In the genomic region with DNA sequence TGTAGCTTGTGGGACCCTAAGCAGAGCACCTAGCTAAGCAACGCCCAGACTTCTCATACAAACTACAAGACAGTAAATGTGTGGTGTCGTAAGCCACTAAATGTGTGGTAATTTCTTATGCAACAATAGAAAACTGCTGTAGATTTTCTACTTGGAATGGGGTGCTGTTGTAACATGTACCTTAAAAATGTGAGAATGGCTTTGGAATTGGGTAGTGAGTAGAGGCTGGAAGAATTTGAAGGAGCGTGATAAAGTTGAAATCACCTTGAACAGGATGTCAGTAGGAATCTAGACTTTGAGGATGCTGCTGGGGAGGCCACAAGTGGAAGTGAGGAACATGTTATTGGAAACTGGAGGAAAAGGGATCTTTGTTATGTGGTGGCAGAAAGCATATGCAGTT, we compare ENCODE assay signal across 28 cellular contexts. TPM values are rescaled to one million over a fixed set of nuclear protein-coding genes. Genes with fewer than 3 reads are reported as not detected.
DNase-seq lines count a peak whose midpoint lies in the region; ATAC-seq, FAIRE-seq and TF ChIP-seq lines count a peak whose summit lies in the region.
"Had no signal": no experiment of that assay in that cellular context is flagged by ENCODE, and none has a peak within 500 bp of the region (broad histone marks: within the 10 kb centered on the region; RNA-seq: fewer than 3 reads in every experiment).

No MANE protein-coding gene starts in this region.

- no peak for ATAC-seq in HG03097 (IDR thresholded peaks at IDR 0.05; ENCODE audit: low FRiP score, unreplicated experiment)
- ATAC-seq: HCT116, HepG2 had no signal

- CTCF ChIA-PET in RWPE1 (lab: Yijun Ruan, JAX): no interaction called here

- H3K27me3 ChIP-seq in bronchial epithelial cell (ENCODE audit: control insufficient read depth, insufficient read depth, low read length): no peaks in the 10 kb centered on the region
- H3K27me3 ChIP-seq: BE2C had no signal

- H3K4me3 ChIP-seq in bronchial epithelial cell (ENCODE audit: low read depth, low read length): no peak overlapping the region
- H3K4me3 ChIP-seq: PC-9, SK-N-MC had no signal

- no peaks in the 10 kb centered on the region for H3K9me3 Mint-ChIP-seq in T-helper 2 cell treated with Interferon-gamma antibody and Interleukin-4, amounts not matched to agents 5 μg/mL and 100 μg/mL, for 36 hours

- no peak for FAIRE-seq in bronchial epithelial cell (lab: Jason Lieb, UNC)
- FAIRE-seq: D721Med, GM18507, HepG2 had no signal

- H3K4me3 Mint-ChIP-seq in T-helper 2 cell treated with Interferon-gamma antibody and Interleukin-4, amounts not matched to agents 5 μg/mL and 100 μg/mL, for 36 hours: no peak overlapping the region

- H3K36me3 Mint-ChIP-seq in T-helper 2 cell treated with Interferon-gamma antibody and Interleukin-4, amounts not matched to agents 5 μg/mL and 100 μg/mL, for 36 hours (ENCODE audit: low read depth): no peaks in the 10 kb centered on the region
- H3K36me3 Mint-ChIP-seq: CD4-positive, CD25-positive, alpha-beta regulatory T cell had no signal

- H3K27ac Mint-ChIP-seq in T-helper 2 cell treated with Interferon-gamma antibody and Interleukin-4, amounts not matched to agents 5 μg/mL and 100 μg/mL, for 36 hours: no peak overlapping the region
- H3K27ac Mint-ChIP-seq: CD4-positive, CD25-positive, alpha-beta regulatory T cell had no signal

- no peaks in the 10 kb centered on the region for H3K27me3 Mint-ChIP-seq in T-helper 2 cell treated with Interferon-gamma antibody and Interleukin-4, amounts not matched to agents 5 μg/mL and 100 μg/mL, for 36 hours (ENCODE audit: low read depth)
- H3K27me3 Mint-ChIP-seq: CD4-positive, CD25-positive, alpha-beta regulatory T cell had no signal

- no peaks in the 10 kb centered on the region for H3K36me3 ChIP-seq in bronchial epithelial cell (ENCODE audit: control insufficient read depth, insufficient read depth, low read length)
- H3K36me3 ChIP-seq: BE2C had no signal

- peak overlapping the region; percentile 65 for H3K27ac ChIP-seq in RWPE1
- H3K27ac ChIP-seq: PC-9, SK-N-MC had no signal

- TF ChIP-seq CTCF in RWPE1 (conservative IDR thresholded peaks at IDR 0.05; ENCODE audit: low read depth) (no peak), bronchial epithelial cell (IDR thresholded peaks at IDR 0.05; ENCODE audit: insufficient read depth, low read length, severe bottlenecking) (no peak)

- peak; percentile 32 to 33 for DNase-seq in NOMO-1 (lab: John Stamatoyannopoulos, UW; ENCODE audit: unreplicated experiment in 2 of 2)
- DNase-seq in NOMO-1 treated with dmso at 0.1 percent for 144 hours (lab: John Stamatoyannopoulos, UW; ENCODE audit: unreplicated experiment): no peak
- DNase-seq in RWPE1 (ENCODE audit: low spot score): peak; percentile 3
- DNase-seq in bronchial epithelial cell (ENCODE audit: low read depth): peak; percentile 75
- no peak for DNase-seq in T-helper 2 cell treated with Interferon-gamma antibody and Interleukin-4, amounts not matched to agents 5 μg/mL and 100 μg/mL, for 36 hours (ENCODE audit: low spot score)
- DNase-seq in NCI-H1930 (lab: John Stamatoyannopoulos, UW): no peak
- no peak for DNase-seq in COR-L47 (lab: John Stamatoyannopoulos, UW)
- DNase-seq: 8988T; ACHN; BE2C; CD4-positive, CD25-positive, alpha-beta regulatory T cell; Kasumi-1; NCI-H1092; NCI-H1417 treated with DMSO at 0.1 percent for 48 hours; NCI-H1694 treated with DMSO at 0.1 percent for 48 hours; NCI-H2081 treated with DMSO at 0.1 percent for 48 hours; NCI-H2171; NCI-H226; NCI-H510A; NCI-H69; PC-9; SHP77 had no signal

- no peaks in the 10 kb centered on the region for H3K4me1 Mint-ChIP-seq in T-helper 2 cell treated with Interferon-gamma antibody and Interleukin-4, amounts not matched to agents 5 μg/mL and 100 μg/mL, for 36 hours (ENCODE audit: low read depth)

- POLR2A ChIA-PET in RWPE1 (lab: Yijun Ruan, JAX; ENCODE audit: low non-redundant PET): no interaction called here

RNA-seq across cellular contexts. Expression of gene FUNDC1, which starts 43.2 kb away (rescaled TPM):
- 7.6 and 13.1 TPM in 2 replicates for total RNA-seq in bronchial epithelial cell

Comparison
In these comparisons a context has a peak if more than half of its experiments do, and no peak if none do; other contexts are left out.
1. DNase-seq: peak in NOMO-1 (2 of 2), RWPE1 (single experiment) and bronchial epithelial cell (single experiment); none in NOMO-1 treated with dmso at 0.1 percent for 144 hours (single experiment), T-helper 2 cell treated with Interferon-gamma antibody and Interleukin-4, amounts not matched to agents 5 μg/mL and 100 μg/mL, for 36 hours (single experiment), NCI-H1930 (0 of 2) and COR-L47 (single experiment).